Comparison of ENCODE assay signal across 12 cellular contexts in genomic region chr14:99541677-99542470, GRCh38.
DNase-seq lines count a peak whose midpoint lies in the region; ATAC-seq and TF ChIP-seq lines count a peak whose summit lies in the region.
"Had no signal": no experiment of that assay in that cellular context is flagged by ENCODE, and none has a peak within 500 bp of the region (broad histone marks: within the 10 kb centered on the region; RNA-seq: fewer than 3 reads in every experiment).

No MANE protein-coding gene starts in this region.

- H3K4me1 ChIP-seq in HCT116 (ENCODE audit: control insufficient read depth in 1 of 2, insufficient read depth in 2 of 2, low read length in 2 of 2), result peaks cover 18 to 33% of the 10 kb centered on the region in 2 experiments
- peaks cover 78% of the 10 kb centered on the region for H3K4me1 ChIP-seq in neural progenitor cell

- no peak for TF ChIP-seq POLR2A in HCT116 (IDR thresholded peaks at IDR 0.05; ENCODE audit: borderline replicate concordance, extremely low read depth, insufficient read depth, insufficient read length)

- no peaks in the 10 kb centered on the region for H3K9me3 Mint-ChIP-seq in activated T-helper 17 cell treated with anti-CD3 and anti-CD28 coated beads, Interleukin-2, amount 50 U/mL, for 72 hours
- no peaks in the 10 kb centered on the region for H3K9me3 Mint-ChIP-seq in neural progenitor cell
- H3K9me3 Mint-ChIP-seq: dendritic cell treated with granulocyte-macrophage colony-stimulating factor and Interleukin-4, amounts not matched to agents 40 ng/mL and 50 ng/mL, for 4 days had no signal

- no peak for TF ChIP-seq RAD21 in HCT116 (IDR thresholded peaks at IDR 0.05; ENCODE audit: low read depth)

- no peak for ATAC-seq in HCT116
- ATAC-seq in activated T-helper 17 cell treated with anti-CD3 and anti-CD28 coated beads, Interleukin-2, amount 50 U/mL, for 72 hours (replicated peaks), result peak; percentile 35
- ATAC-seq in HG03439 (IDR thresholded peaks at IDR 0.05; ENCODE audit: unreplicated experiment), result no peak
- ATAC-seq in GM21367 (IDR thresholded peaks at IDR 0.05; ENCODE audit: unreplicated experiment), result no peak

- H4K20me1 ChIP-seq in HCT116 (ENCODE audit: insufficient read depth) (no peaks in the 10 kb centered on the region), neural progenitor cell (ENCODE audit: low read depth) (peaks cover 96% of the 10 kb centered on the region)

- no peak overlapping the region for H3K27ac Mint-ChIP-seq in activated T-helper 17 cell treated with anti-CD3 and anti-CD28 coated beads, Interleukin-2, amount 50 U/mL, for 72 hours
- H3K27ac Mint-ChIP-seq in neural progenitor cell, result peak overlapping the region; percentile 94
- H3K27ac Mint-ChIP-seq: dendritic cell treated with granulocyte-macrophage colony-stimulating factor and Interleukin-4, amounts not matched to agents 40 ng/mL and 50 ng/mL, for 4 days had no signal

- RAD21 ChIA-PET in HCT116 (lab: Charles Lee; ENCODE audit: low non-redundant PET in 1 of 2, low total read pairs in 2 of 2, uncharacterized antibody in 2 of 2, unreplicated experiment in 2 of 2), result no interaction called here

- no peak overlapping the region for H3K27ac ChIP-seq in HCT116 (ENCODE audit: low read depth, low read length)
- H3K27ac ChIP-seq in neural progenitor cell, result no peak overlapping the region
- H3K27ac ChIP-seq: parathyroid adenoma had no signal

- no peak overlapping the region for H3K4me3 ChIP-seq in HCT116 (replicated peaks in 1 of 2; ENCODE audit: low read depth in 1 of 2, low read length in 2 of 2)
- H3K4me3 ChIP-seq in neural progenitor cell, result no peak overlapping the region

- DNase-seq in HCT116 (ENCODE audit: low read depth, low spot score) (no peak), NCI-H510A treated with DMSO at 0.1 percent for 48 hours (lab: John Stamatoyannopoulos, UW) (peak; percentile 29), neural progenitor cell (ENCODE audit: low spot score) (no peak), cerebellar cortex (ENCODE audit: low spot score) (no peak)
- DNase-seq: stimulated activated CD4-positive, alpha-beta T cell treated with anti-CD3 and anti-CD28 coated beads, Interleukin-2, amount 100 ng/mL, for 24 hours; stimulated activated naive CD4-positive, alpha-beta T cell; SW 1271 had no signal

- BruUV-seq in HCT116 (replicated peaks; lab: Mats Ljungman, UMichigan), result no TSS peak

- no peaks in the 10 kb centered on the region for H3K9me2 ChIP-seq in HCT116 (ENCODE audit: insufficient read depth)

- H3K27me3 Mint-ChIP-seq in activated T-helper 17 cell treated with anti-CD3 and anti-CD28 coated beads, Interleukin-2, amount 50 U/mL, for 72 hours, result no peaks in the 10 kb centered on the region
- H3K27me3 Mint-ChIP-seq in neural progenitor cell (ENCODE audit: insufficient read depth, low read depth), result peaks cover 12% of the 10 kb centered on the region
- H3K27me3 Mint-ChIP-seq: dendritic cell treated with granulocyte-macrophage colony-stimulating factor and Interleukin-4, amounts not matched to agents 40 ng/mL and 50 ng/mL, for 4 days had no signal

- no peaks in the 10 kb centered on the region for H3K27me3 ChIP-seq in HCT116 (ENCODE audit: insufficient read depth, low read length)
- no peaks in the 10 kb centered on the region for H3K27me3 ChIP-seq in neural progenitor cell

- H3F3A ChIP-seq in neural progenitor cell (ENCODE audit: low read depth), result peaks cover 22% of the 10 kb centered on the region

- intact Hi-C loops in HCT116 (cut with micrococcal nuclease), result no loop called here

- H3K4me2 ChIP-seq in HCT116 (ENCODE audit: low read length) (0 out of 2 replicates have a peak overlapping the region, but pooled peaks have one; percentile 17), neural progenitor cell (peak overlapping the region; percentile 49)

- H3K9me3 ChIP-seq in HCT116 (ENCODE audit: control insufficient read depth in 1 of 2, insufficient read depth in 1 of 2, low read depth in 1 of 2, low read length in 2 of 2) (no peaks in the 10 kb centered on the region), neural progenitor cell (ENCODE audit: low read depth) (no peaks in the 10 kb centered on the region)

- no peaks in the 10 kb centered on the region for H3K36me3 ChIP-seq in HCT116 (ENCODE audit: control insufficient read depth in 1 of 2, insufficient read depth in 2 of 2, low read length in 2 of 2)
- H3K36me3 ChIP-seq in neural progenitor cell, result no peaks in the 10 kb centered on the region

- TF ChIP-seq CTCF in HCT116 (IDR thresholded peaks at IDR 0.05 in 2 of 3, conservative IDR thresholded peaks at IDR 0.05 in 1 of 3; ENCODE audit: borderline replicate concordance in 1 of 3, insufficient read depth in 1 of 3, low read depth in 2 of 3, low read length in 2 of 3) (no peak), neural progenitor cell (IDR thresholded peaks at IDR 0.05) (no peak)

- no peaks in the 10 kb centered on the region for H3K36me3 Mint-ChIP-seq in activated T-helper 17 cell treated with anti-CD3 and anti-CD28 coated beads, Interleukin-2, amount 50 U/mL, for 72 hours (ENCODE audit: low read depth)
- H3K36me3 Mint-ChIP-seq in neural progenitor cell, result peaks cover 1% of the 10 kb centered on the region

- POLR2A ChIA-PET in HCT116 (lab: Charles Lee), result no interaction called here

- CTCF ChIA-PET in HCT116 (lab: Charles Lee), result no interaction called here

- H2AFZ ChIP-seq in HCT116 (ENCODE audit: low read depth, low read length, poor library complexity, severe bottlenecking) (no peak overlapping the region), neural progenitor cell (replicated peaks) (no peak overlapping the region)
- H2AFZ ChIP-seq: parathyroid adenoma had no signal

- H3K4me1 Mint-ChIP-seq in activated T-helper 17 cell treated with anti-CD3 and anti-CD28 coated beads, Interleukin-2, amount 50 U/mL, for 72 hours, result no peaks in the 10 kb centered on the region
- peaks cover 85% of the 10 kb centered on the region for H3K4me1 Mint-ChIP-seq in neural progenitor cell

- no peak overlapping the region for H3K4me3 Mint-ChIP-seq in activated T-helper 17 cell treated with anti-CD3 and anti-CD28 coated beads, Interleukin-2, amount 50 U/mL, for 72 hours
- H3K4me3 Mint-ChIP-seq in neural progenitor cell, result peak overlapping the region; percentile 20
- H3K4me3 Mint-ChIP-seq: dendritic cell treated with granulocyte-macrophage colony-stimulating factor and Interleukin-4, amounts not matched to agents 40 ng/mL and 50 ng/mL, for 4 days had no signal

- H3K9ac ChIP-seq in HCT116 (ENCODE audit: low read length) (0 out of 2 replicates have a peak overlapping the region, but pooled peaks have one; percentile 6), neural progenitor cell (no peak overlapping the region)
- H3K9ac ChIP-seq: parathyroid adenoma had no signal

- H3K79me2 ChIP-seq in HCT116 (ENCODE audit: insufficient read depth, low read length), result peaks cover 48% of the 10 kb centered on the region
- H3K79me2 ChIP-seq in neural progenitor cell (ENCODE audit: low read depth), result peaks cover 98% of the 10 kb centered on the region

TF ChIP-seq in HCT116, 20 proteins besides CTCF, POLR2A, EP300 and RAD21:
- no peak for TF ChIP-seq ZFX (IDR thresholded peaks at IDR 0.05)
TF ChIP-seq in HCT116: peak in this region for 0.
